ENCODE assay signal across 18 cellular contexts in the genomic region with DNA sequence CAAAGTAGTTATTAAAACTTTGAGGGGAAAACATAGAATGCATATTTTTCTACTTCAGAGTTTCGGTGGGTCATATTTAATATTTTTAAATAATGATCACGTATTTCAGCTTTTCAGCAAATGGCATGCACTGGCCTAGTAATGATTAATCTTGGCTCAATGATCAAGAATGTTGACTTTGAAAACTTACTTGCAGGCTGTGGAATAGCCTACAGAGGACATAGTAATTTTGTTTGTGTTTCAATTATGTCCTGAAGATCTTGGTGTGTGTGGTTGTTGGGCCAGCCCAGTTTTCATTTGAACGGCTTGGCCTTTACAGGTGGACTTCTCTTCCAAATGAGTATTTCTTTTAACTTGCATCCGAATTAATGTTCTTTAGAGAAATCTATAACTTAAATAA. TPM values are rescaled to one million over a fixed set of nuclear protein-coding genes. Genes with fewer than 3 reads are reported as not detected.
DNase-seq lines count a peak whose midpoint lies in the region; ATAC-seq, FAIRE-seq and TF ChIP-seq lines count a peak whose summit lies in the region.
"Had no signal": no experiment of that assay in that cellular context is flagged by ENCODE, and none has a peak within 500 bp of the region (broad histone marks: within the 10 kb centered on the region; RNA-seq: fewer than 3 reads in every experiment).

No MANE protein-coding gene starts in this region.

- H3K27ac ChIP-seq in CD4-positive, alpha-beta T cell (ENCODE audit: low read depth, low read length): no peak overlapping the region
- peak overlapping the region in 1 of 4 donors; percentile 61 for H3K27ac ChIP-seq in body of pancreas
- H3K27ac ChIP-seq in naive thymus-derived CD4-positive, alpha-beta T cell (ENCODE audit: low read depth, low read length): no peak overlapping the region
- H3K27ac ChIP-seq in lower lobe of right lung: no peak overlapping the region
- H3K27ac ChIP-seq in substantia nigra (ENCODE audit: low read depth, low read length, poor library complexity, severe bottlenecking): no peak overlapping the region
- H3K27ac ChIP-seq: KMS-11 had no signal

- TF ChIP-seq POLR2A in body of pancreas (IDR thresholded peaks at IDR 0.05): no peak

- H3K27me3 Mint-ChIP-seq in CD4-positive, alpha-beta T cell: no peaks in the 10 kb centered on the region
- H3K27me3 Mint-ChIP-seq in naive thymus-derived CD4-positive, alpha-beta T cell: no peaks in the 10 kb centered on the region
- H3K27me3 Mint-ChIP-seq: CD4-positive, CD25-positive, alpha-beta regulatory T cell had no signal

- no peak overlapping the region for H3K4me3 ChIP-seq in body of pancreas
- H3K4me3 ChIP-seq in naive thymus-derived CD4-positive, alpha-beta T cell (ENCODE audit: low read length): no peak overlapping the region
- no peak overlapping the region for H3K4me3 ChIP-seq in lower lobe of right lung

- intact Hi-C loops in CD4-positive, alpha-beta T cell (cut with DNase I, micrococcal nuclease): no loop called here
- intact Hi-C loops in body of pancreas (cut with DNase I): no loop called here
- intact Hi-C loops in naive thymus-derived CD4-positive, alpha-beta T cell (cut with micrococcal nuclease): loop anchor here in 1 of 2 donors (5.0 kb wide), 1 partner anchor 34 kb away; no protein-coding TSS in a partner anchor
- intact Hi-C loops in lower lobe of right lung (cut with DNase I): no loop called here

- H3K4me1 Mint-ChIP-seq in CD4-positive, alpha-beta T cell (ENCODE audit: low read depth): peaks cover 83% of the 10 kb centered on the region
- peaks cover 40 to 82% (median 73%) of the 10 kb centered on the region in 7 donors for H3K4me1 Mint-ChIP-seq in naive thymus-derived CD4-positive, alpha-beta T cell

- no peak for DNase-seq in CD4-positive, alpha-beta T cell
- DNase-seq in body of pancreas: no peak
- DNase-seq in naive thymus-derived CD4-positive, alpha-beta T cell: no peak
- no peak for DNase-seq in activated effector memory CD4-positive, alpha-beta T cell treated with anti-CD3 and anti-CD28 coated beads, Interleukin-2, amount 50 U/mL, for 16 hours
- no peak for DNase-seq in lower lobe of right lung
- DNase-seq in substantia nigra (lab: John Stamatoyannopoulos, UW): no peak
- no peak for DNase-seq in AML-193 (lab: John Stamatoyannopoulos, UW)
- DNase-seq: CD4-positive, CD25-positive, alpha-beta regulatory T cell; GF-D8; HFFc6; NCI-H1105; NCI-H187; NCI-H446 treated with DMSO at 0.1 percent for 48 hours; NCI-H774; SHP77 had no signal

- POLR2A ChIA-PET in CD4-positive, alpha-beta T cell (lab: Charles Lee): interaction anchor here (0.9 to 1.2 kb wide), 3 partner anchors 10 to 61 kb away, joined by 3 read pairs; no protein-coding TSS in a partner anchor
- POLR2A ChIA-PET in naive thymus-derived CD4-positive, alpha-beta T cell (lab: Charles Lee): interaction anchor here (1.6 kb wide), 1 partner anchor 34 kb away, joined by 4 read pairs; no protein-coding TSS in a partner anchor

- H3K9me3 Mint-ChIP-seq in CD4-positive, alpha-beta T cell: no peaks in the 10 kb centered on the region
- H3K9me3 Mint-ChIP-seq in naive thymus-derived CD4-positive, alpha-beta T cell: peaks cover 0 to 15% (median 1%) of the 10 kb centered on the region in 11 donors

- no peak overlapping the region for H3K4me3 Mint-ChIP-seq in CD4-positive, alpha-beta T cell
- H3K4me3 Mint-ChIP-seq in naive thymus-derived CD4-positive, alpha-beta T cell: peak overlapping the region in 2 of 10 donors; percentile 8 to 15
- H3K4me3 Mint-ChIP-seq: CD4-positive, CD25-positive, alpha-beta regulatory T cell; HFFc6 had no signal

- H3K4me1 ChIP-seq in body of pancreas (peaks cover 44% of the 10 kb centered on the region), lower lobe of right lung (peaks cover 7% of the 10 kb centered on the region)
- peaks cover 9 to 34% of the 10 kb centered on the region in 2 donors for H3K4me1 ChIP-seq in naive thymus-derived CD4-positive, alpha-beta T cell (ENCODE audit: control insufficient read depth in 2 of 2, insufficient read depth in 2 of 2, low read length in 2 of 2)

- peaks cover 40% of the 10 kb centered on the region for H3K36me3 Mint-ChIP-seq in CD4-positive, alpha-beta T cell (ENCODE audit: low read depth)
- H3K36me3 Mint-ChIP-seq in naive thymus-derived CD4-positive, alpha-beta T cell: peaks cover 0 to 23% (median 15%) of the 10 kb centered on the region in 5 donors

- peak overlapping the region; percentile 53 for H3K27ac Mint-ChIP-seq in CD4-positive, alpha-beta T cell
- peak overlapping the region in 5 of 9 donors; percentile 9 to 83 (median 39) for H3K27ac Mint-ChIP-seq in naive thymus-derived CD4-positive, alpha-beta T cell
- H3K27ac Mint-ChIP-seq: HFFc6 had no signal

- peak; percentile 76 for FAIRE-seq in islet of Langerhans (lab: Jason Lieb, UNC)

- WGBS in body of pancreas, 2 donors: 30 to 36% methylated on average over 4 of the region's 4 CpGs

- no peaks in the 10 kb centered on the region for H3K27me3 ChIP-seq in CD4-positive, alpha-beta T cell (ENCODE audit: control insufficient read depth, insufficient read depth, low read length)
- H3K27me3 ChIP-seq in body of pancreas (no peaks in the 10 kb centered on the region), lower lobe of right lung (ENCODE audit: low read depth) (no peaks in the 10 kb centered on the region)
- H3K27me3 ChIP-seq in naive thymus-derived CD4-positive, alpha-beta T cell (ENCODE audit: control insufficient read depth in 2 of 2, insufficient read depth in 2 of 2, low read length in 2 of 2): no peaks in the 10 kb centered on the region

- no peak for ATAC-seq in CD4-positive, alpha-beta T cell (ENCODE audit: poor library complexity)
- ATAC-seq in body of pancreas: peak; percentile 63
- ATAC-seq in naive thymus-derived CD4-positive, alpha-beta T cell: no peak
- ATAC-seq in lower lobe of right lung: no peak
- ATAC-seq: Panc1 had no signal

- H3K9me3 ChIP-seq in CD4-positive, alpha-beta T cell (ENCODE audit: control insufficient read depth, low read length): peaks cover 3% of the 10 kb centered on the region
- H3K9me3 ChIP-seq in body of pancreas: no peaks in the 10 kb centered on the region
- H3K9me3 ChIP-seq in naive thymus-derived CD4-positive, alpha-beta T cell (ENCODE audit: control insufficient read depth in 2 of 3, low read length in 3 of 3): peaks cover 0 to 1% (median 0%) of the 10 kb centered on the region in 3 experiments
- H3K9me3 ChIP-seq in lower lobe of right lung: peaks cover under 1% of the 10 kb centered on the region

- CTCF ChIA-PET in CD4-positive, alpha-beta T cell (lab: Charles Lee): no interaction called here
- CTCF ChIA-PET in naive thymus-derived CD4-positive, alpha-beta T cell (lab: Charles Lee): no interaction called here

- H3K36me3 ChIP-seq in body of pancreas (replicated peaks in 1 of 2; ENCODE audit: insufficient read depth in 1 of 2, low read depth in 2 of 2) (no peaks in the 10 kb centered on the region), lower lobe of right lung (no peaks in the 10 kb centered on the region)
- peaks cover 0 to under 1% (median 0%) of the 10 kb centered on the region in 3 experiments for H3K36me3 ChIP-seq in naive thymus-derived CD4-positive, alpha-beta T cell (ENCODE audit: control insufficient read depth in 2 of 3, insufficient read depth in 3 of 3, low read length in 3 of 3)

- no peak for TF ChIP-seq CTCF in CD4-positive, alpha-beta T cell (IDR thresholded peaks at IDR 0.05)
- no peak for TF ChIP-seq CTCF in body of pancreas (IDR thresholded peaks at IDR 0.05)
- no peak for TF ChIP-seq CTCF in lower lobe of right lung (IDR thresholded peaks at IDR 0.05)

RNA-seq across cellular contexts. Expression of a gene that starts 35.1 kb away (rescaled TPM):
- total RNA-seq in CD4-positive, alpha-beta T cell: 100 to 1,000 TPM; 273 to 302 TPM
- 10 to 100 TPM; 37.9 to 40.5 TPM for total RNA-seq in body of pancreas
- 100 to 1,000 TPM; 281 to 463 (median 342) TPM for total RNA-seq in naive thymus-derived CD4-positive, alpha-beta T cell
- 100 to 1,000 TPM; 502 to 535 TPM for polyA plus RNA-seq in naive thymus-derived CD4-positive, alpha-beta T cell
- total RNA-seq in lower lobe of right lung: 94.6 TPM
